Comparison of ENCODE assay signal across 25 cellular contexts in the genomic region with DNA sequence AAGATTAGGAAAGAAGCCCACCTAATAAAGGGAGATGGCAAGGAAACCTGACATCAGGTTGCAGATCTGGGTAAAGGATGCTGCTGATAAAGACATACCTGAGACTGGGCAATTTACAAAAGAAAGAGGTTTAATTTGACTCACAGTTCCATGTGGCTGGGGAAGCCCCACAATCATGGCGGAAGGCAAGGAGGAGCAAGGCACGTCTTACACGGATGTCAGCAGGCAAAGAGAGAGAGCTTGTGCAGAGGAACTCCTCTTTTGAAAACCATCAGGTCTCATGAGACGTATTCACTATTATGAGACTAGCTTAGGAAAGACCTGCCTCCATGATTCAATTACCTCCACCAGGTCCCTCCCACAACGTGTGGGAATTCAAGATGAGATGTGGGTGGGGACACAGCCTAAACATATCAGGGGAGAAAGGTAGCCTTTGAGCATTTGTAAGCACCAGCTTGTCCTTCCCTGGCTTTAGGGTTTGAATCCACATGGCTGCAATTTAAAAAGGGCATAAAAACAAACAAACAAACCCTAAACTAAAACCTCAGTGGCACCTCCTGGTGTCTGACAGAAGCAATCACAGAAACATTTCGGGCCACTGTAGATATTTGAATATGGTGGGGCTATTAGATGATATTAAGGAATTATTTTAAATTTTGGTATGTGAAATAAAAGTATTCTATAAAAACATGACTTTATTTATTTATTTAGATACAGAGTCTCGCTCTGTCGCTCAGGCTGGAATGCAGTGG. TPM values are rescaled to one million over a fixed set of nuclear protein-coding genes. Genes with fewer than 3 reads are reported as not detected.
DNase-seq lines count a peak whose midpoint lies in the region; ATAC-seq and TF ChIP-seq lines count a peak whose summit lies in the region.
"Had no signal": no experiment of that assay in that cellular context is flagged by ENCODE, and none has a peak within 500 bp of the region (broad histone marks: within the 10 kb centered on the region; RNA-seq: fewer than 3 reads in every experiment).

No MANE protein-coding gene starts in this region.

- no peaks in the 10 kb centered on the region for H3K36me3 ChIP-seq in SK-N-SH (replicated peaks in 1 of 2; ENCODE audit: control insufficient read depth in 1 of 2, insufficient read depth in 2 of 2, low read length in 1 of 2)
- H3K36me3 ChIP-seq in endodermal cell (ENCODE audit: control insufficient read depth, insufficient read depth, low read length), result no peaks in the 10 kb centered on the region
- H3K36me3 ChIP-seq: esophagus squamous epithelium had no signal

- H3K36me3 Mint-ChIP-seq in endodermal cell (ENCODE audit: low read depth) (no peaks in the 10 kb centered on the region), neural crest cell (ENCODE audit: low read depth) (no peaks in the 10 kb centered on the region)

- H3K4me3 Mint-ChIP-seq in endodermal cell, result no peak overlapping the region
- no peak overlapping the region for H3K4me3 Mint-ChIP-seq in neural crest cell
- H3K4me3 Mint-ChIP-seq: CD4-positive, alpha-beta T cell; dendritic cell treated with granulocyte-macrophage colony-stimulating factor and Interleukin-4, amounts not matched to agents 40 ng/mL and 50 ng/mL, for 4 days; IgD-negative memory B cell; nephron progenitor cell had no signal

- H3K9me2 ChIP-seq in SK-N-SH, result no peaks in the 10 kb centered on the region

- WGBS in SK-N-SH (ENCODE audit: low lambda C conversion rate), result 82% methylated on average over 8 of the region's 8 CpGs
- WGBS in endodermal cell (ENCODE audit: insufficient coverage in 1 of 2, insufficient read length in 1 of 2), 2 experiments, result 97 to 100% methylated on average over 5 to 8 of the region's 8 CpGs

- no peaks in the 10 kb centered on the region; a peak in 1 of 4 replicates for H3K4me1 ChIP-seq in SK-N-SH (ENCODE audit: control insufficient read depth in 1 of 2, insufficient read depth in 2 of 2, low read depth in 1 of 2, low read length in 1 of 2)
- no peaks in the 10 kb centered on the region for H3K4me1 ChIP-seq in endodermal cell (ENCODE audit: control insufficient read depth, insufficient read depth, low read length)

- no peak for ATAC-seq in SK-N-SH treated with all-trans-retinoic acid at 6 μM for 48 hours
- ATAC-seq: Panc1; stimulated activated naive CD8-positive, alpha-beta T cell treated with anti-CD3 and anti-CD28 coated beads, Interleukin-15, Interleukin-2, amounts not matched to agents 100 U/mL and 50 U/mL, for 24 hours had no signal

- no peak overlapping the region for H3K4me2 ChIP-seq in SK-N-SH

- H3F3A ChIP-seq in SK-N-SH (replicated peaks; ENCODE audit: insufficient read depth), result no peaks in the 10 kb centered on the region

- no peaks in the 10 kb centered on the region for H3K9me3 ChIP-seq in SK-N-SH
- no peaks in the 10 kb centered on the region for H3K9me3 ChIP-seq in endodermal cell (ENCODE audit: control insufficient read depth, low read length)
- H3K9me3 ChIP-seq: esophagus squamous epithelium had no signal

- POLR2A ChIA-PET in SK-N-SH (lab: Yijun Ruan, JAX), result no interaction called here

- no peak for TF ChIP-seq RAD21 in SK-N-SH (IDR thresholded peaks at IDR 0.05; ENCODE audit: low read length)

- H3K9me3 Mint-ChIP-seq in endodermal cell (peaks cover 9% of the 10 kb centered on the region), neural crest cell (no peaks in the 10 kb centered on the region)
- H3K9me3 Mint-ChIP-seq: CD4-positive, alpha-beta T cell; dendritic cell treated with granulocyte-macrophage colony-stimulating factor and Interleukin-4, amounts not matched to agents 40 ng/mL and 50 ng/mL, for 4 days; IgD-negative memory B cell had no signal

- TF ChIP-seq EP300 in SK-N-SH (IDR thresholded peaks at IDR 0.05; ENCODE audit: borderline replicate concordance in 1 of 2, low read depth in 1 of 2, low read length in 1 of 2), result no peak

- CTCF ChIA-PET in SK-N-SH (lab: Yijun Ruan, JAX), result interaction anchor here (1.7 kb wide), 1 partner anchor 123 kb away, joined by 3 read pairs; no protein-coding TSS in a partner anchor

- DNase-seq in SK-N-SH, result no peak
- DNase-seq in HFF-Myc (ENCODE audit: extremely low read depth, low read depth), result no peak
- DNase-seq in endodermal cell, result no peak
- no peak for DNase-seq in neural crest cell (ENCODE audit: low read depth, low spot score)
- DNase-seq in MV-4-11 (lab: John Stamatoyannopoulos, UW), result no peak
- no peak for DNase-seq in 8988T
- DNase-seq in activated gamma-delta T cell (lab: John Stamatoyannopoulos, UW), result no peak
- DNase-seq: activated CD4-positive, alpha-beta T cell treated with anti-CD3 and anti-CD28 coated beads for 4 hours; activated naive CD4-positive, alpha-beta T cell treated with Interleukin-2 at 50 U/mL for 16 hours; CD4-positive, alpha-beta T cell; DMS53; esophagus squamous epithelium; hippocampal formation; NCI-H774; nephron progenitor cell; stimulated activated naive CD8-positive, alpha-beta T cell treated with anti-CD3 and anti-CD28 coated beads, Interleukin-15, Interleukin-2, amounts not matched to agents 100 U/mL and 50 U/mL, for 24 hours had no signal

- no peaks in the 10 kb centered on the region for H4K20me1 ChIP-seq in SK-N-SH (ENCODE audit: insufficient read depth)

- H3K27ac Mint-ChIP-seq in endodermal cell (no peak overlapping the region), neural crest cell (ENCODE audit: unreplicated experiment) (no peak overlapping the region)
- H3K27ac Mint-ChIP-seq: CD4-positive, alpha-beta T cell; dendritic cell treated with granulocyte-macrophage colony-stimulating factor and Interleukin-4, amounts not matched to agents 40 ng/mL and 50 ng/mL, for 4 days; IgD-negative memory B cell; nephron progenitor cell had no signal

- H3K27ac ChIP-seq in SK-N-SH (ENCODE audit: low read depth in 2 of 2, low read length in 1 of 2) (no peak overlapping the region), endodermal cell (ENCODE audit: low read depth, low read length) (no peak overlapping the region)
- H3K27ac ChIP-seq: esophagus squamous epithelium had no signal

- H3K27me3 ChIP-seq in SK-N-SH (ENCODE audit: insufficient read depth) (no peaks in the 10 kb centered on the region), endodermal cell (ENCODE audit: control insufficient read depth, insufficient read depth, low read length, poor library complexity, severe bottlenecking) (no peaks in the 10 kb centered on the region)
- H3K27me3 ChIP-seq: esophagus squamous epithelium had no signal

- H3K79me2 ChIP-seq in SK-N-SH (ENCODE audit: insufficient read depth), result no peaks in the 10 kb centered on the region

- H3K9ac ChIP-seq in SK-N-SH (no peak overlapping the region), endodermal cell (ENCODE audit: extremely low read depth, low read length, poor library complexity, severe bottlenecking) (no peak overlapping the region)

- no peak overlapping the region for H2AFZ ChIP-seq in SK-N-SH (ENCODE audit: low read depth)

- H3K27me3 Mint-ChIP-seq in endodermal cell (ENCODE audit: insufficient read depth) (peaks cover 2% of the 10 kb centered on the region), neural crest cell (ENCODE audit: low read depth) (no peaks in the 10 kb centered on the region)
- H3K27me3 Mint-ChIP-seq: CD4-positive, alpha-beta T cell had no signal

- no peak overlapping the region for H3K4me3 ChIP-seq in SK-N-SH (ENCODE audit: low read depth in 2 of 2, low read length in 1 of 2)
- no peak overlapping the region for H3K4me3 ChIP-seq in HFF-Myc (replicated peaks; ENCODE audit: low read depth, low read length)
- H3K4me3 ChIP-seq in endodermal cell (ENCODE audit: low read length), result no peak overlapping the region
- H3K4me3 ChIP-seq: esophagus squamous epithelium had no signal

- H3K4me1 Mint-ChIP-seq in endodermal cell (peaks cover 5% of the 10 kb centered on the region), neural crest cell (peaks cover under 1% of the 10 kb centered on the region)

- TF ChIP-seq CTCF in SK-N-SH (IDR thresholded peaks at IDR 0.05), result peak; percentile 35; the same call in 1 of the 2 replicates
- TF ChIP-seq CTCF in HFF-Myc (IDR thresholded peaks at IDR 0.05; ENCODE audit: low read depth, low read length, missing control alignments), result peak; percentile 6
- TF ChIP-seq CTCF in endodermal cell (conservative IDR thresholded peaks at IDR 0.05), result peak; percentile 50
- peak; percentile 33 for TF ChIP-seq CTCF in neural crest cell (conservative IDR thresholded peaks at IDR 0.05)

TF ChIP-seq in SK-N-SH, 30 proteins besides CTCF, POLR2A, EP300 and RAD21 (continues in another document):
- TF ChIP-seq FOXJ3 (CRISPR knock-in tag; IDR thresholded peaks at IDR 0.05) (no peak), JUND (IDR thresholded peaks at IDR 0.05) (no peak), SIN3A (IDR thresholded peaks at IDR 0.05; ENCODE audit: borderline replicate concordance, low read depth, low read length) (no peak), RCOR1 (IDR thresholded peaks at IDR 0.05; ENCODE audit: low read length) (no peak), MXI1 (IDR thresholded peaks at IDR 0.05; ENCODE audit: low read depth, low read length) (no peak)

TF ChIP-seq in SK-N-SH treated with all-trans-retinoic acid at 6 μM for 48 hours, 23 proteins besides CTCF, POLR2A, EP300 and RAD21 (continues in another document):
- TF ChIP-seq ZNF70 (CRISPR knock-in tag; IDR thresholded peaks at IDR 0.05), result no peak
- TF ChIP-seq, protein P1, sequence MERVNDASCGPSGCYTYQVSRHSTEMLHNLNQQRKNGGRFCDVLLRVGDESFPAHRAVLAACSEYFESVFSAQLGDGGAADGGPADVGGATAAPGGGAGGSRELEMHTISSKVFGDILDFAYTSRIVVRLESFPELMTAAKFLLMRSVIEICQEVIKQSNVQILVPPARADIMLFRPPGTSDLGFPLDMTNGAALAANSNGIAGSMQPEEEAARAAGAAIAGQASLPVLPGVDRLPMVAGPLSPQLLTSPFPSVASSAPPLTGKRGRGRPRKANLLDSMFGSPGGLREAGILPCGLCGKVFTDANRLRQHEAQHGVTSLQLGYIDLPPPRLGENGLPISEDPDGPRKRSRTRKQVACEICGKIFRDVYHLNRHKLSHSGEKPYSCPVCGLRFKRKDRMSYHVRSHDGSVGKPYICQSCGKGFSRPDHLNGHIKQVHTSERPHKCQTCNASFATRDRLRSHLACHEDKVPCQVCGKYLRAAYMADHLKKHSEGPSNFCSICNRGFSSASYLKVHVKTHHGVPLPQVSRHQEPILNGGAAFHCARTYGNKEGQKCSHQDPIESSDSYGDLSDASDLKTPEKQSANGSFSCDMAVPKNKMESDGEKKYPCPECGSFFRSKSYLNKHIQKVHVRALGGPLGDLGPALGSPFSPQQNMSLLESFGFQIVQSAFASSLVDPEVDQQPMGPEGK (CRISPR knock-in tag; IDR thresholded peaks at IDR 0.05; ENCODE audit: borderline replicate concordance), result no peak

RNA-seq across cellular contexts. Expression of a gene that starts 33.1 kb away (rescaled TPM):
- not detected in 2 replicates for polyA plus RNA-seq in SK-N-SH (2012; rRNA removed)
- polyA plus RNA-seq in SK-N-SH (2012; cell fraction: cytosol; rRNA removed), result not detected in 2 replicates
- polyA plus RNA-seq in SK-N-SH (2012; cell fraction: nucleus; rRNA removed), result not detected in 2 replicates
- total RNA-seq in endodermal cell (not detected), neural crest cell (not detected in 2 replicates)
- not detected for polyA plus RNA-seq in endodermal cell (2013, experiment 1 of 2)
- polyA plus RNA-seq in endodermal cell (2013, experiment 2 of 2), result not detected
- total RNA-seq: A172; astrocyte; CD4-positive, alpha-beta T cell; kidney epithelial cell; mesenteric fat pad; ureter had no signal
- polyA plus RNA-seq: IgD-negative memory B cell had no signal

RNA-seq across cellular contexts. Expression of a gene that starts 47.4 kb away (rescaled TPM):
- polyA plus RNA-seq in SK-N-SH (2012; rRNA removed), result not detected in 2 replicates
- not detected in 2 replicates for polyA plus RNA-seq in SK-N-SH (2012; cell fraction: cytosol; rRNA removed)
- not detected in 2 replicates for polyA plus RNA-seq in SK-N-SH (2012; cell fraction: nucleus; rRNA removed)
- total RNA-seq in endodermal cell (not detected), neural crest cell (not detected in 2 replicates)
- not detected for polyA plus RNA-seq in endodermal cell (2013, experiment 1 of 2)
- not detected for polyA plus RNA-seq in endodermal cell (2013, experiment 2 of 2)
- total RNA-seq: A172, astrocyte, esophagus squamous epithelium, kidney epithelial cell, mesenteric fat pad, ureter had no signal
- polyA plus RNA-seq: IgD-negative memory B cell had no signal
